1 cellular context compared by ENCODE assay signal in genomic region chr12:6116481-6117021, GRCh38.
TF ChIP-seq lines count a peak whose summit lies in the region.

No MANE protein-coding gene starts in this region.

TF ChIP-seq in endothelial cell of umbilical vein, 7 proteins besides CTCF, POLR2A, EP300 and RAD21:
- TF ChIP-seq FOS (IDR thresholded peaks at IDR 0.05; ENCODE audit: borderline replicate concordance, insufficient read depth, low read length) (peak; percentile 79), JUN (IDR thresholded peaks at IDR 0.05; ENCODE audit: borderline replicate concordance, insufficient read depth, insufficient read length, low read depth) (peak; percentile 89), POLR2AphosphoS5 (IDR thresholded peaks at IDR 0.05; ENCODE audit: insufficient read depth, low read depth, low read length) (peak; percentile 74), MYC (IDR thresholded peaks at IDR 0.05; ENCODE audit: low read depth, low read length) (peak; percentile 61), GATA2 (IDR thresholded peaks at IDR 0.05; ENCODE audit: insufficient read depth, insufficient read length, low read depth, low read length) (no peak), MAX (IDR thresholded peaks at IDR 0.05; ENCODE audit: insufficient read depth, insufficient read length) (peak; percentile 54), EZH2 (IDR thresholded peaks at IDR 0.05; ENCODE audit: borderline replicate concordance, low read depth, low read length, severe bottlenecking) (no peak)
